Comparison of ENCODE assay signal across 21 cellular contexts in genomic region chr1:118113261-118113660, GRCh38.
A peak's percentile ranks its signal among the peaks of the same experiment; 100 is the strongest.
DNase-seq lines count a peak whose midpoint lies in the region; ATAC-seq and TF ChIP-seq lines count a peak whose summit lies in the region.
"Had no signal": no experiment of that assay in that cellular context is flagged by ENCODE, and none has a peak within 500 bp of the region (broad histone marks: within the 10 kb centered on the region; RNA-seq: fewer than 3 reads in every experiment).

No MANE protein-coding gene starts in this region.

- ATAC-seq in Right ventricle myocardium superior (ENCODE audit: poor library complexity) = no peak
- no peak for ATAC-seq in HG03135 (IDR thresholded peaks at IDR 0.05; ENCODE audit: unreplicated experiment)
- ATAC-seq: activated T-helper 17 cell treated with anti-CD3 and anti-CD28 coated beads, Interleukin-2, amount 50 U/mL, for 72 hours; HCT116; stimulated activated naive B cell treated with anti-CD40 and anti-IgM and Interleukin-4, amounts not matched to agents 10 μg/mL and 1 μg/mL and 100 μg/mL, for 72 hours; T-cell had no signal

- H3K4me1 ChIP-seq in subcutaneous abdominal adipose tissue (ENCODE audit: control insufficient read depth in 5 of 5, insufficient read depth in 5 of 5, low read length in 5 of 5) (peaks cover 8 to 40% (median 30%) of the 10 kb centered on the region in 5 donors), tibial artery (peaks cover 0 to 8% (median 1%) of the 10 kb centered on the region in 4 donors)
- H3K4me1 ChIP-seq: sigmoid colon had no signal

- H3K27ac ChIP-seq in RWPE1 (no peak overlapping the region), subcutaneous abdominal adipose tissue (ENCODE audit: low read depth, low read length) (peak overlapping the region; percentile 93), tibial artery (no peak overlapping the region)
- H3K27ac ChIP-seq: sigmoid colon had no signal

- H3K27me3 ChIP-seq in subcutaneous abdominal adipose tissue (ENCODE audit: control insufficient read depth in 5 of 5, insufficient read depth in 4 of 5, low read length in 5 of 5) = no peaks in the 10 kb centered on the region
- H3K27me3 ChIP-seq in tibial artery = no peaks in the 10 kb centered on the region
- H3K27me3 ChIP-seq: sigmoid colon, tibial nerve had no signal

- peak overlapping the region in 2 of 5 donors; percentile 43 to 81 for H3K9ac ChIP-seq in subcutaneous abdominal adipose tissue (ENCODE audit: low read length in 5 of 5)

- no peaks in the 10 kb centered on the region for H3K36me3 ChIP-seq in subcutaneous abdominal adipose tissue (ENCODE audit: control insufficient read depth in 5 of 5, insufficient read depth in 5 of 5, low read length in 5 of 5)
- no peaks in the 10 kb centered on the region for H3K36me3 ChIP-seq in tibial artery
- H3K36me3 ChIP-seq: sigmoid colon, tibial nerve had no signal

- H3K4me3 ChIP-seq in fibroblast of the aortic adventitia (ENCODE audit: low read depth, low read length) (no peak overlapping the region), subcutaneous abdominal adipose tissue (ENCODE audit: low read depth in 1 of 5, low read length in 5 of 5) (peak overlapping the region in 1 of 5 donors; percentile 28), tibial artery (no peak overlapping the region)
- H3K4me3 ChIP-seq: sigmoid colon, tibial nerve had no signal

- intact Hi-C loops in tibial artery (cut with DNase I; ENCODE audit: low total_unique reads) = no loop called here
- intact Hi-C loops in Right ventricle myocardium superior (cut with DNase I) = no loop called here

- H3K9me3 ChIP-seq in subcutaneous abdominal adipose tissue (ENCODE audit: control insufficient read depth in 5 of 5, low read length in 5 of 5) (no peaks in the 10 kb centered on the region), tibial artery (no peaks in the 10 kb centered on the region)
- H3K9me3 ChIP-seq: sigmoid colon, tibial nerve had no signal

- no peak for TF ChIP-seq CTCF in RWPE1 (conservative IDR thresholded peaks at IDR 0.05; ENCODE audit: low read depth)
- TF ChIP-seq CTCF in fibroblast of the aortic adventitia (IDR thresholded peaks at IDR 0.05; ENCODE audit: insufficient read depth, low read length) = no peak
- TF ChIP-seq CTCF in tibial artery (IDR thresholded peaks at IDR 0.05) = no peak

- DNase-seq in GM03348 (ENCODE audit: low spot score) (peak; percentile 55), RWPE1 (ENCODE audit: low spot score) (peak; percentile 19), fibroblast of the aortic adventitia (ENCODE audit: low read depth) (peak; percentile 49), tibial artery (no peak), Right ventricle myocardium superior (no peak)
- DNase-seq: activated CD4-positive, alpha-beta T cell treated with anti-CD3 and anti-CD28 coated beads, Interleukin-2, amount 10 ng/mL, durations not matched to agents 24 days and 14 days; activated naive CD8-positive, alpha-beta T cell treated with anti-CD3 and anti-CD28 coated beads for 36 hours; DND-41; endodermal cell; foreskin melanocyte; NCI-H1436 treated with DMSO at 0.1 percent for 48 hours; NCI-H748 treated with DMSO at 0.1 percent for 48 hours; SHP77; sigmoid colon; stimulated activated naive B cell treated with anti-CD40 and anti-IgM and Interleukin-4, amounts not matched to agents 10 μg/mL and 1 μg/mL and 100 μg/mL, for 72 hours; T-cell had no signal

- CTCF ChIA-PET in RWPE1 (lab: Yijun Ruan, JAX) = no interaction called here

- POLR2A ChIA-PET in RWPE1 (lab: Yijun Ruan, JAX; ENCODE audit: low non-redundant PET) = no interaction called here

Comparison
In these comparisons a context has a peak if more than half of its experiments do, and no peak if none do; other contexts are left out.
1. DNase-seq: peak in GM03348 (single experiment), RWPE1 (single experiment) and fibroblast of the aortic adventitia (single experiment); none in tibial artery (0 of 2) and Right ventricle myocardium superior (single experiment).